ENCODE assay signal across 12 cellular contexts in genomic region chr5:96080557-96080956, GRCh38.
DNase-seq lines count a peak whose midpoint lies in the region; ATAC-seq and TF ChIP-seq lines count a peak whose summit lies in the region.
"Had no signal": no experiment of that assay in that cellular context is flagged by ENCODE, and none has a peak within 500 bp of the region (broad histone marks: within the 10 kb centered on the region; RNA-seq: fewer than 3 reads in every experiment).

No MANE protein-coding gene starts in this region.

- peaks cover 0 to 39% of the 10 kb centered on the region in 2 experiments; a peak in 2 of 4 replicates for H3K4me1 ChIP-seq in HCT116 (ENCODE audit: control insufficient read depth in 1 of 2, insufficient read depth in 2 of 2, low read length in 2 of 2)
- H3K4me1 ChIP-seq: colonic mucosa had no signal

- H3K9ac ChIP-seq in HCT116 (ENCODE audit: low read length): no peak overlapping the region

- peak; percentile 45; the same call in 1 of the 2 replicates for ATAC-seq in HCT116
- no peak for ATAC-seq in GM21786 (IDR thresholded peaks at IDR 0.05; ENCODE audit: unreplicated experiment)
- ATAC-seq in HG02840 (IDR thresholded peaks at IDR 0.05; ENCODE audit: low FRiP score, unreplicated experiment): no peak

- no TSS peak for BruUV-seq in HCT116 (replicated peaks; lab: Mats Ljungman, UMichigan)

- no peak for TF ChIP-seq RAD21 in HCT116 (IDR thresholded peaks at IDR 0.05; ENCODE audit: low read depth)

- H3K4me3 ChIP-seq in HCT116 (replicated peaks in 1 of 2; ENCODE audit: low read depth in 1 of 2, low read length in 2 of 2) (no peak overlapping the region), astrocyte of the spinal cord (ENCODE audit: low read depth, low read length) (no peak overlapping the region)
- H3K4me3 ChIP-seq: colonic mucosa, heart right ventricle had no signal

- H3K27me3 ChIP-seq in HCT116 (ENCODE audit: insufficient read depth, low read length): no peaks in the 10 kb centered on the region
- H3K27me3 ChIP-seq: colonic mucosa, heart right ventricle had no signal

- no peaks in the 10 kb centered on the region for H3K9me3 ChIP-seq in HCT116 (ENCODE audit: control insufficient read depth in 1 of 2, insufficient read depth in 1 of 2, low read depth in 1 of 2, low read length in 2 of 2)
- H3K9me3 ChIP-seq: colonic mucosa, heart right ventricle had no signal

- RAD21 ChIA-PET in HCT116 (lab: Charles Lee; ENCODE audit: low non-redundant PET in 1 of 2, low total read pairs in 2 of 2, uncharacterized antibody in 2 of 2, unreplicated experiment in 2 of 2): no interaction called here

- no peak overlapping the region for H3K27ac ChIP-seq in HCT116 (ENCODE audit: low read depth, low read length)
- H3K27ac ChIP-seq: colonic mucosa had no signal

- POLR2A ChIA-PET in HCT116 (lab: Charles Lee): interaction anchor here (2.8 to 4.0 kb wide), 3 partner anchors 10 to 15 kb away, joined by 11 to 26 read pairs (median 11); no protein-coding TSS in a partner anchor

- no peaks in the 10 kb centered on the region for H3K9me2 ChIP-seq in HCT116 (ENCODE audit: insufficient read depth)

- in situ Hi-C loops in astrocyte of the spinal cord (cut with HindIII; ENCODE audit: low sequenced_read_pairs): no loop called here

- H4K20me1 ChIP-seq in HCT116 (ENCODE audit: insufficient read depth): no peaks in the 10 kb centered on the region

- H3K36me3 ChIP-seq in HCT116 (ENCODE audit: control insufficient read depth in 1 of 2, insufficient read depth in 2 of 2, low read length in 2 of 2): no peaks in the 10 kb centered on the region
- H3K36me3 ChIP-seq: colonic mucosa, heart right ventricle had no signal

- intact Hi-C loops in HCT116 (cut with micrococcal nuclease): no loop called here

- peak overlapping the region; percentile 35 for H3K4me2 ChIP-seq in HCT116 (ENCODE audit: low read length)

- no peak for TF ChIP-seq POLR2A in HCT116 (IDR thresholded peaks at IDR 0.05; ENCODE audit: borderline replicate concordance, extremely low read depth, insufficient read depth, insufficient read length)

- CTCF ChIA-PET in HCT116 (lab: Charles Lee): no interaction called here

- no peak for TF ChIP-seq CTCF in HCT116 (IDR thresholded peaks at IDR 0.05 in 2 of 3, conservative IDR thresholded peaks at IDR 0.05 in 1 of 3; ENCODE audit: borderline replicate concordance in 1 of 3, insufficient read depth in 1 of 3, low read depth in 2 of 3, low read length in 2 of 3)
- no peak for TF ChIP-seq CTCF in astrocyte of the spinal cord (IDR thresholded peaks at IDR 0.05; ENCODE audit: low read depth, low read length)

- no peaks in the 10 kb centered on the region for H3K79me2 ChIP-seq in HCT116 (ENCODE audit: insufficient read depth, low read length)

- H2AFZ ChIP-seq in HCT116 (ENCODE audit: low read depth, low read length, poor library complexity, severe bottlenecking): peak overlapping the region; percentile 7

- peak; percentile 13 for DNase-seq in CD1c-positive myeloid dendritic cell (ENCODE audit: extremely low spot score)
- DNase-seq in HCT116 (ENCODE audit: low read depth, low spot score): no peak
- peak; percentile 63 for DNase-seq in astrocyte of the spinal cord (ENCODE audit: low read depth, low spot score)
- DNase-seq in kidney tubule cell (ENCODE audit: low spot score): peak; percentile 84
- no peak for DNase-seq in AG20443 (ENCODE audit: low spot score)
- no peak for DNase-seq in NCI-H82 treated with DMSO at 0.1 percent for 48 hours (lab: John Stamatoyannopoulos, UW; ENCODE audit: unreplicated experiment)
- DNase-seq: colonic mucosa, DMS 273 treated with DMSO at 0.1 percent for 48 hours, heart right ventricle, NCI-H1930 had no signal

TF ChIP-seq in HCT116, 20 proteins besides CTCF, POLR2A, EP300 and RAD21:
- peak; percentile 38 for TF ChIP-seq SP1 (IDR thresholded peaks at IDR 0.05; ENCODE audit: low read depth)
- no peak for TF ChIP-seq REST (IDR thresholded peaks at IDR 0.05; ENCODE audit: low read depth)
- no peak for TF ChIP-seq ELF1 (IDR thresholded peaks at IDR 0.05; ENCODE audit: borderline replicate concordance, low read depth)
- TF ChIP-seq TCF7L2 (IDR thresholded peaks at IDR 0.05; ENCODE audit: borderline replicate concordance, extremely low read depth, insufficient read depth, insufficient read length): no peak
- TF ChIP-seq SIN3A (IDR thresholded peaks at IDR 0.05; ENCODE audit: low read depth): no peak
- no peak for TF ChIP-seq CEBPB (IDR thresholded peaks at IDR 0.05; ENCODE audit: low read depth)
- no peak for TF ChIP-seq YY1 (IDR thresholded peaks at IDR 0.05; ENCODE audit: extremely low read depth, insufficient replicate concordance, low read depth, low read length)
- TF ChIP-seq JUND (IDR thresholded peaks at IDR 0.05): peak; percentile 43
- TF ChIP-seq, protein P1, sequence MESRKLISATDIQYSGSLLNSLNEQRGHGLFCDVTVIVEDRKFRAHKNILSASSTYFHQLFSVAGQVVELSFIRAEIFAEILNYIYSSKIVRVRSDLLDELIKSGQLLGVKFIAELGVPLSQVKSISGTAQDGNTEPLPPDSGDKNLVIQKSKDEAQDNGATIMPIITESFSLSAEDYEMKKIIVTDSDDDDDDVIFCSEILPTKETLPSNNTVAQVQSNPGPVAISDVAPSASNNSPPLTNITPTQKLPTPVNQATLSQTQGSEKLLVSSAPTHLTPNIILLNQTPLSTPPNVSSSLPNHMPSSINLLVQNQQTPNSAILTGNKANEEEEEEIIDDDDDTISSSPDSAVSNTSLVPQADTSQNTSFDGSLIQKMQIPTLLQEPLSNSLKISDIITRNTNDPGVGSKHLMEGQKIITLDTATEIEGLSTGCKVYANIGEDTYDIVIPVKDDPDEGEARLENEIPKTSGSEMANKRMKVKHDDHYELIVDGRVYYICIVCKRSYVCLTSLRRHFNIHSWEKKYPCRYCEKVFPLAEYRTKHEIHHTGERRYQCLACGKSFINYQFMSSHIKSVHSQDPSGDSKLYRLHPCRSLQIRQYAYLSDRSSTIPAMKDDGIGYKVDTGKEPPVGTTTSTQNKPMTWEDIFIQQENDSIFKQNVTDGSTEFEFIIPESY (IDR thresholded peaks at IDR 0.05; ENCODE audit: extremely low read depth, insufficient replicate concordance, low read length): no peak
- no peak for TF ChIP-seq EZH2 (IDR thresholded peaks at IDR 0.05)
- TF ChIP-seq FOSL1 (IDR thresholded peaks at IDR 0.05; ENCODE audit: low read depth): peak; percentile 51
- no peak for TF ChIP-seq ZNF274 (IDR thresholded peaks at IDR 0.05; ENCODE audit: low read depth, low read length)
- peak; percentile 41; the same call in 1 of the 2 replicates for TF ChIP-seq MAX (IDR thresholded peaks at IDR 0.05)
- TF ChIP-seq EZH2phosphoT487 (IDR thresholded peaks at IDR 0.05; ENCODE audit: borderline replicate concordance): no peak
- no peak for TF ChIP-seq POLR2AphosphoS5 (IDR thresholded peaks at IDR 0.05; ENCODE audit: low read depth, low read length)
- TF ChIP-seq EGR1 (IDR thresholded peaks at IDR 0.05; ENCODE audit: low read depth): no peak
- TF ChIP-seq CBX3 (IDR thresholded peaks at IDR 0.05; ENCODE audit: low read depth): peak; percentile 57; the same call in 1 of the 2 replicates

Comparison
In these comparisons a context has a peak if more than half of its experiments do, and no peak if none do; other contexts are left out.
1. DNase-seq: peak in CD1c-positive myeloid dendritic cell (single experiment), astrocyte of the spinal cord (single experiment) and kidney tubule cell (single experiment); none in HCT116 (single experiment), AG20443 (single experiment) and NCI-H82 treated with DMSO at 0.1 percent for 48 hours (single experiment).